ENCODE assay signal across 2 cellular contexts in genomic region chr11:43947003-43947500, GRCh38.
TF ChIP-seq lines count a peak whose summit lies in the region.

No MANE protein-coding gene starts in this region.

TF ChIP-seq in K562, 482 proteins besides CTCF, POLR2A, EP300 and RAD21 (continues in another document):
- TF ChIP-seq SFPQ (IDR thresholded peaks at IDR 0.05; ENCODE audit: low read depth, low read length) (no peak), MNT (conservative IDR thresholded peaks at IDR 0.05) (peak in 1 of 2 experiments; percentile 50; a peak in 2 of 4 replicates), ZNF740 (CRISPR knock-in tag; IDR thresholded peaks at IDR 0.05) (peak; percentile 65; the same call in 1 of the 2 replicates), ZNF740 (tag; IDR thresholded peaks at IDR 0.05) (no peak), NR2C1 (IDR thresholded peaks at IDR 0.05) (no peak), NR2C1 (tag; IDR thresholded peaks at IDR 0.05) (peak; percentile 48; the same call in 1 of the 2 replicates), THAP7 (CRISPR knock-in tag; IDR thresholded peaks at IDR 0.05) (no peak), ZNF277 (CRISPR knock-in tag; IDR thresholded peaks at IDR 0.05; ENCODE audit: borderline replicate concordance) (no peak), GATAD2B (IDR thresholded peaks at IDR 0.05; ENCODE audit: borderline replicate concordance) (0 out of 2 replicates have a peak, but pooled peaks have one; percentile 15), CREB1 (IDR thresholded peaks at IDR 0.05) (no peak), CREB1 (CRISPR knock-in tag; IDR thresholded peaks at IDR 0.05) (peak; percentile 48; the same call in 1 of the 2 replicates), ZNF316 (IDR thresholded peaks at IDR 0.05) (peak; percentile 74), ZBTB34 (CRISPR knock-in tag; IDR thresholded peaks at IDR 0.05) (no peak), CTBP1 (IDR thresholded peaks at IDR 0.05; ENCODE audit: borderline replicate concordance) (peak; percentile 46; the same call in 1 of the 2 replicates), BDP1 (IDR thresholded peaks at IDR 0.05; ENCODE audit: insufficient read depth, insufficient read length) (no peak), SREBF2 (CRISPR knock-in tag; IDR thresholded peaks at IDR 0.05) (no peak), TAF15 (IDR thresholded peaks at IDR 0.05; ENCODE audit: low read depth, low read length) (no peak), ESRRA (IDR thresholded peaks at IDR 0.05; ENCODE audit: borderline replicate concordance, low read depth) (peak; percentile 44; the same call in 1 of the 2 replicates), TFAP4 (CRISPR knock-in tag; IDR thresholded peaks at IDR 0.05; ENCODE audit: borderline replicate concordance) (peak; percentile 23; the same call in 1 of the 2 replicates), MTA3 (IDR thresholded peaks at IDR 0.05; ENCODE audit: borderline replicate concordance) (0 out of 2 replicates have a peak, but pooled peaks have one; percentile 36), ZNF507 (tag; conservative IDR thresholded peaks at IDR 0.05) (no peak)

TF ChIP-seq in liver, 16 proteins besides CTCF, POLR2A, EP300 and RAD21 (continued from another document):
- TF ChIP-seq FOXA1 (IDR thresholded peaks at IDR 0.05) (no peak), RXRA (IDR thresholded peaks at IDR 0.05) (no peak), FOXA2 (IDR thresholded peaks at IDR 0.05) (no peak), MAX (IDR thresholded peaks at IDR 0.05) (no peak), EGR1 (IDR thresholded peaks at IDR 0.05; ENCODE audit: low read depth in 2 of 2) (no peak), NR2F2 (IDR thresholded peaks at IDR 0.05) (no peak)
TF ChIP-seq in liver: peak in this region for 0.
